Comparison of ENCODE assay signal across 8 cellular contexts in genomic region chr7:105776068-105776790, GRCh38.
DNase-seq lines count a peak whose midpoint lies in the region; ATAC-seq lines count a peak whose summit lies in the region.

No MANE protein-coding gene starts in this region.

- H3K27ac Mint-ChIP-seq in activated CD8-positive, alpha-beta memory T cell treated with anti-CD3 and anti-CD28 coated beads, Interleukin-2, amount 10 ng/mL, durations not matched to agents 7 days and 5 days = no peak overlapping the region

- CTCF ChIA-PET in activated CD8-positive, alpha-beta memory T cell treated with anti-CD3 and anti-CD28 coated beads, Interleukin-2, amount 10 ng/mL, durations not matched to agents 7 days and 5 days (lab: Charles Lee) = interaction anchor here (1.2 kb wide), 1 partner anchor 9 kb away, joined by 3 read pairs; no protein-coding TSS in a partner anchor

- no peaks in the 10 kb centered on the region for H3K36me3 Mint-ChIP-seq in activated CD8-positive, alpha-beta memory T cell treated with anti-CD3 and anti-CD28 coated beads, Interleukin-2, amount 10 ng/mL, durations not matched to agents 7 days and 5 days

- H3K27me3 Mint-ChIP-seq in activated CD8-positive, alpha-beta memory T cell treated with anti-CD3 and anti-CD28 coated beads, Interleukin-2, amount 10 ng/mL, durations not matched to agents 7 days and 5 days = peaks cover 29% of the 10 kb centered on the region

- H3K4me1 Mint-ChIP-seq in activated CD8-positive, alpha-beta memory T cell treated with anti-CD3 and anti-CD28 coated beads, Interleukin-2, amount 10 ng/mL, durations not matched to agents 7 days and 5 days = no peaks in the 10 kb centered on the region

- H3K4me3 Mint-ChIP-seq in activated CD8-positive, alpha-beta memory T cell treated with anti-CD3 and anti-CD28 coated beads, Interleukin-2, amount 10 ng/mL, durations not matched to agents 7 days and 5 days = no peak overlapping the region

- H3K9me3 Mint-ChIP-seq in activated CD8-positive, alpha-beta memory T cell treated with anti-CD3 and anti-CD28 coated beads, Interleukin-2, amount 10 ng/mL, durations not matched to agents 7 days and 5 days (ENCODE audit: low read depth) = no peaks in the 10 kb centered on the region

- ATAC-seq in GM21737 (IDR thresholded peaks at IDR 0.05; ENCODE audit: unreplicated experiment) (no peak), HG03342 (IDR thresholded peaks at IDR 0.05; ENCODE audit: unreplicated experiment) (no peak), GM18861 (IDR thresholded peaks at IDR 0.05; ENCODE audit: unreplicated experiment) (no peak)
- no peak for ATAC-seq in activated CD8-positive, alpha-beta memory T cell treated with anti-CD3 and anti-CD28 coated beads, Interleukin-2, amount 10 ng/mL, durations not matched to agents 7 days and 5 days

- in situ Hi-C loops in SK-MEL-5 (cut with HindIII; ENCODE audit: low pct_unique_long_range_greater_than_20kb, low sequenced_read_pairs) = no loop called here

- DNase-seq in GM04503 (ENCODE audit: low read depth) (peak; percentile 100), SK-MEL-5 (ENCODE audit: low read depth, low spot score) (peak; percentile 98), foreskin melanocyte (peak; percentile 100), pulmonary artery endothelial cell (ENCODE audit: low read depth, low spot score) (peak; percentile 59)
- DNase-seq in activated CD8-positive, alpha-beta memory T cell treated with anti-CD3 and anti-CD28 coated beads, Interleukin-2, amount 10 ng/mL, durations not matched to agents 7 days and 5 days = no peak
